ENCODE assay signal across 25 cellular contexts in the genomic region with DNA sequence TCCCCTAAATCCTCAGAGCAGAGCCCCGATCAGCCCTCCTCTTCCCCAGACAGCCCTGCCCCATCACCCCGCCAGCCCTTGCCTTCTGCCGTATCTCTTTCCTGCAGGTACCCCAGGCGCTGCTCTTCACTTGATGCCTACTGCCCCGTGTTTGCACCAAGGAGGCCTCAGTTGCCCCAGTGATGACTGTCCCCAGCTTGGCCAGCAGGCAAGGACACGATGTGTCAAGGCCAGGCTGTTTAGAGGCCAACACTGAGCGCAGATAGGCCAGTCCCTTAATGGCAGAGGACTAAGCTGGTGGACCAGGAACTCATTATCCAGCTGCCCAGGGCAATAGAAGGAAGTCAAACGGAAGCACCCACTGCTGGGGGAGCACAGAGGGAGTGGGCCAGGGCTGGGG.
"Had no signal": no experiment of that assay in that cellular context is flagged by ENCODE, and none has a peak within 500 bp of the region (broad histone marks: within the 10 kb centered on the region; RNA-seq: fewer than 3 reads in every experiment).

No MANE protein-coding gene starts in this region.

- DNase-seq: hippocampal formation; kidney; left colon; left ventricle myocardium inferior; mesendoderm; midbrain; mucosa of descending colon; naive thymus-derived CD4-positive, alpha-beta T cell; nucleus accumbens; pancreas; right lobe of liver; stimulated activated CD4-positive, alpha-beta T cell treated with anti-CD3 and anti-CD28 coated beads, Interleukin-1b, Interleukin-23, amount 100 ng/mL, for 48 hours; stimulated activated CD4-positive, alpha-beta T cell treated with anti-CD3 and anti-CD28 coated beads, Interleukin-2, amount 100 ng/mL, for 48 hours; stimulated activated CD4-positive, alpha-beta T cell treated with anti-CD3 and anti-CD28 coated beads, Interleukin-4, amount 100 ng/mL, for 4 hours; stimulated activated naive CD4-positive, alpha-beta T cell treated with Interleukin-2 at 50 U/mL for 16 hours; stimulated activated naive CD8-positive, alpha-beta T cell treated with anti-CD3 and anti-CD28 coated beads, Interleukin-15, amount 100 ng/mL, for 72 hours; substantia nigra; upper lobe of left lung had no signal

- FAIRE-seq: kidney, pancreas, urothelium cell line had no signal

- H3K27ac ChIP-seq: left ventricle myocardium inferior, pancreas, right atrium auricular region, right lobe of liver, tibial nerve, upper lobe of left lung had no signal

- H3K4me2 ChIP-seq: smooth muscle cell had no signal

- H3K4me1 ChIP-seq: left ventricle myocardium inferior, pancreas, right atrium auricular region, right lobe of liver, tibial nerve, upper lobe of left lung had no signal

- H3K36me3 ChIP-seq: left ventricle myocardium inferior, pancreas, right atrium auricular region, right lobe of liver, tibial nerve, upper lobe of left lung had no signal

- H3K9me3 ChIP-seq: mucosa of descending colon, right lobe of liver had no signal

- H3K4me3 ChIP-seq: left ventricle myocardium inferior, lung, mucosa of descending colon, pancreas, right atrium auricular region, right lobe of liver, smooth muscle cell, tibial nerve, upper lobe of left lung had no signal

- H3K27me3 ChIP-seq: pancreas, right atrium auricular region, right lobe of liver, tibial nerve, upper lobe of left lung had no signal

- ATAC-seq: left colon; mucosa of descending colon; naive thymus-derived CD4-positive, alpha-beta T cell; natural killer cell treated with Interleukin-12 subunit alpha and Interleukin-12 subunit beta and Interleukin-15 and Interleukin-18, amount 100 ng/mL, for 72 hours; pancreas; right lobe of liver; stimulated activated memory B cell treated with anti-CD40 and anti-IgM and Interleukin-4, amounts not matched to agents 10 μg/mL and 1 μg/mL and 100 μg/mL, for 72 hours; stimulated activated naive CD8-positive, alpha-beta T cell treated with anti-CD3 and anti-CD28 coated beads, Interleukin-15, amount 100 ng/mL, for 72 hours had no signal
